7 cellular contexts compared by ENCODE assay signal in the genomic region with DNA sequence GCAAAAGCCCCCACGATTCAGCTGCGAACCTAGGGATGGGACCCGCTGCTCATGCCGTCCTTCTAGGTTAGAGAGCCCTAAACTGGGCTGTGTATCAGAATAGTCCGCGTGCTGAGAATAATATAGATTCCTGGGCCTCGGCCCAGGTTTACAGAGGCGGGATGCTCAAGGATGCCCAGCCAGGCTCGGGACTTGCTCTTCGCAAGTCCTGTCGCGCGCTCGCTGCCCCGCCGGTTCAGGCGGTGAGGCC. TPM values are rescaled to one million over a fixed set of nuclear protein-coding genes. Genes with fewer than 3 reads are reported as not detected.
DNase-seq lines count a peak whose midpoint lies in the region; ATAC-seq and TF ChIP-seq lines count a peak whose summit lies in the region.

No MANE protein-coding gene starts in this region.

- peaks cover 13% of the 10 kb centered on the region for H3K36me3 Mint-ChIP-seq in activated T-helper 1 cell treated with anti-CD3 and anti-CD28 coated beads, Interleukin-12 subunit alpha, Interleukin-12 subunit beta, Interleukin-2, Interleukin-4 antibody, amounts not matched to agents 30 ng/mL and 10 ng/mL and 1 ng/mL, durations not matched to agents 14 hours and 24 hours and 36 hours (ENCODE audit: low read depth)
- peaks cover 0 to 3% (median 3%) of the 10 kb centered on the region in 3 donors for H3K36me3 Mint-ChIP-seq in immature natural killer cell

- peaks cover 19% of the 10 kb centered on the region for H3K4me1 ChIP-seq in suprapubic skin

- no peaks in the 10 kb centered on the region for H3K27me3 Mint-ChIP-seq in activated T-helper 1 cell treated with anti-CD3 and anti-CD28 coated beads, Interleukin-12 subunit alpha, Interleukin-12 subunit beta, Interleukin-2, Interleukin-4 antibody, amounts not matched to agents 30 ng/mL and 10 ng/mL and 1 ng/mL, durations not matched to agents 14 hours and 24 hours and 36 hours (ENCODE audit: insufficient read depth)
- H3K27me3 Mint-ChIP-seq in immature natural killer cell (ENCODE audit: low read depth in 3 of 3), result peaks cover 5 to 11% (median 7%) of the 10 kb centered on the region in 3 donors

- no peak for TF ChIP-seq CTCF in suprapubic skin (IDR thresholded peaks at IDR 0.05)

- peak overlapping the region; percentile 97 for H3K4me3 Mint-ChIP-seq in activated T-helper 1 cell treated with anti-CD3 and anti-CD28 coated beads, Interleukin-12 subunit alpha, Interleukin-12 subunit beta, Interleukin-2, Interleukin-4 antibody, amounts not matched to agents 30 ng/mL and 10 ng/mL and 1 ng/mL, durations not matched to agents 14 hours and 24 hours and 36 hours
- H3K4me3 Mint-ChIP-seq in immature natural killer cell, result peak overlapping the region; percentile 96 to 99 (median 97)

- H3K4me1 Mint-ChIP-seq in activated T-helper 1 cell treated with anti-CD3 and anti-CD28 coated beads, Interleukin-12 subunit alpha, Interleukin-12 subunit beta, Interleukin-2, Interleukin-4 antibody, amounts not matched to agents 30 ng/mL and 10 ng/mL and 1 ng/mL, durations not matched to agents 14 hours and 24 hours and 36 hours (ENCODE audit: low read depth), result peaks cover 22% of the 10 kb centered on the region
- peaks cover 31 to 41% of the 10 kb centered on the region in 2 donors for H3K4me1 Mint-ChIP-seq in immature natural killer cell

- TF ChIP-seq EP300 in suprapubic skin (IDR thresholded peaks at IDR 0.05), result no peak

- peak overlapping the region; percentile 97 for H3K27ac ChIP-seq in suprapubic skin

- H3K9me3 ChIP-seq in suprapubic skin, result no peaks in the 10 kb centered on the region

- H3K9me3 Mint-ChIP-seq in activated T-helper 1 cell treated with anti-CD3 and anti-CD28 coated beads, Interleukin-12 subunit alpha, Interleukin-12 subunit beta, Interleukin-2, Interleukin-4 antibody, amounts not matched to agents 30 ng/mL and 10 ng/mL and 1 ng/mL, durations not matched to agents 14 hours and 24 hours and 36 hours, result no peaks in the 10 kb centered on the region
- no peaks in the 10 kb centered on the region for H3K9me3 Mint-ChIP-seq in immature natural killer cell

- no peaks in the 10 kb centered on the region for H3K36me3 ChIP-seq in suprapubic skin

- peak; percentile 26 for ATAC-seq in HG02852 (IDR thresholded peaks at IDR 0.05; ENCODE audit: unreplicated experiment)

- H3K27ac Mint-ChIP-seq in activated T-helper 1 cell treated with anti-CD3 and anti-CD28 coated beads, Interleukin-12 subunit alpha, Interleukin-12 subunit beta, Interleukin-2, Interleukin-4 antibody, amounts not matched to agents 30 ng/mL and 10 ng/mL and 1 ng/mL, durations not matched to agents 14 hours and 24 hours and 36 hours, result peak overlapping the region; percentile 77
- H3K27ac Mint-ChIP-seq in immature natural killer cell, result peak overlapping the region; percentile 70 to 97 (median 89)

- TF ChIP-seq POLR2A in suprapubic skin (IDR thresholded peaks at IDR 0.05), result no peak

- DNase-seq in activated T-helper 1 cell treated with anti-CD3 and anti-CD28 coated beads, Interleukin-12 subunit alpha, Interleukin-12 subunit beta, Interleukin-2, Interleukin-4 antibody, amounts not matched to agents 30 ng/mL and 10 ng/mL and 1 ng/mL, durations not matched to agents 14 hours and 24 hours and 36 hours (ENCODE audit: low spot score), result no peak
- DNase-seq in immature natural killer cell (no peak), suprapubic skin (ENCODE audit: low spot score in 2 of 2) (no peak), nucleus accumbens (lab: John Stamatoyannopoulos, UW) (no peak), hippocampal formation (lab: John Stamatoyannopoulos, UW) (no peak), GDM1 (lab: John Stamatoyannopoulos, UW) (no peak)

- intact Hi-C loops in activated T-helper 1 cell treated with anti-CD3 and anti-CD28 coated beads, Interleukin-12 subunit alpha, Interleukin-12 subunit beta, Interleukin-2, Interleukin-4 antibody, amounts not matched to agents 30 ng/mL and 10 ng/mL and 1 ng/mL, durations not matched to agents 14 hours and 24 hours and 36 hours (cut with micrococcal nuclease), result loop anchor here (1.0 to 10.0 kb wide), 9 partner anchors 104 to 1345 kb away; a partner anchor contains a TSS

- 8% methylated on average over 17 of the region's 17 CpGs for WGBS in suprapubic skin

- no peaks in the 10 kb centered on the region for H3K27me3 ChIP-seq in suprapubic skin

- peak overlapping the region; percentile 98 for H3K4me3 ChIP-seq in suprapubic skin

RNA-seq across cellular contexts. Expression of a gene that starts 0.3 kb away (rescaled TPM):
- total RNA-seq in activated T-helper 1 cell treated with anti-CD3 and anti-CD28 coated beads, Interleukin-12 subunit alpha, Interleukin-12 subunit beta, Interleukin-2, Interleukin-4 antibody, amounts not matched to agents 30 ng/mL and 10 ng/mL and 1 ng/mL, durations not matched to agents 14 hours and 24 hours and 36 hours, result 22.7 and 24.7 TPM in 2 replicates
- 10 to 100 TPM; 67.5 to 92.1 (median 74.8) TPM for polyA plus RNA-seq in immature natural killer cell
- total RNA-seq in suprapubic skin, result 10 to 100 TPM; 15.0 to 24.7 (median 16.3) TPM
